ENCODE assay signal across 14 cellular contexts in genomic region chr6:3017304-3017703, GRCh38. TPM values are rescaled to one million over a fixed set of nuclear protein-coding genes. Genes with fewer than 3 reads are reported as not detected.
A peak's percentile ranks its signal among the peaks of the same experiment; 100 is the strongest.
DNase-seq lines count a peak whose midpoint lies in the region; TF ChIP-seq lines count a peak whose summit lies in the region.
"Had no signal": no experiment of that assay in that cellular context is flagged by ENCODE, and none has a peak within 500 bp of the region (broad histone marks: within the 10 kb centered on the region; RNA-seq: fewer than 3 reads in every experiment).

No MANE protein-coding gene starts in this region.

- no peak overlapping the region for H3K4me3 Mint-ChIP-seq in T-helper 1 cell treated with Interleukin-12 subunit alpha and Interleukin-12 subunit beta and Interleukin-4 antibody, amounts not matched to agents 30 μg/mL and 1 μg/mL, for 36 hours
- H3K4me3 Mint-ChIP-seq in endodermal cell = no peak overlapping the region
- H3K4me3 Mint-ChIP-seq: CD14-positive monocyte; CD8-positive, alpha-beta T cell had no signal

- no peak overlapping the region for H3K9ac ChIP-seq in endodermal cell (ENCODE audit: extremely low read depth, low read length, poor library complexity, severe bottlenecking)

- H3K36me3 Mint-ChIP-seq in T-helper 1 cell treated with Interleukin-12 subunit alpha and Interleukin-12 subunit beta and Interleukin-4 antibody, amounts not matched to agents 30 μg/mL and 1 μg/mL, for 36 hours (ENCODE audit: low read depth) = peaks cover 49% of the 10 kb centered on the region
- peaks cover 66% of the 10 kb centered on the region for H3K36me3 Mint-ChIP-seq in endodermal cell (ENCODE audit: low read depth)

- H3K4me1 ChIP-seq in endodermal cell (ENCODE audit: control insufficient read depth, insufficient read depth, low read length) (no peaks in the 10 kb centered on the region), neutrophil (ENCODE audit: control insufficient read depth in 1 of 2, insufficient read depth in 1 of 2, low read depth in 1 of 2, low read length in 1 of 2) (peaks cover 68 to 75% of the 10 kb centered on the region in 2 experiments)

- H3K4me3 ChIP-seq in endodermal cell (ENCODE audit: low read length) = no peak overlapping the region
- H3K4me3 ChIP-seq in neutrophil (ENCODE audit: low read depth in 1 of 2, low read length in 1 of 2) = no peak overlapping the region

- no peaks in the 10 kb centered on the region for H3K27me3 Mint-ChIP-seq in T-helper 1 cell treated with Interleukin-12 subunit alpha and Interleukin-12 subunit beta and Interleukin-4 antibody, amounts not matched to agents 30 μg/mL and 1 μg/mL, for 36 hours (ENCODE audit: low read depth)
- H3K27me3 Mint-ChIP-seq in endodermal cell (ENCODE audit: insufficient read depth) = no peaks in the 10 kb centered on the region

- H3K27me3 ChIP-seq in endodermal cell (ENCODE audit: control insufficient read depth, insufficient read depth, low read length, poor library complexity, severe bottlenecking) (no peaks in the 10 kb centered on the region), neutrophil (no peaks in the 10 kb centered on the region)

- H3K9me3 ChIP-seq in endodermal cell (ENCODE audit: control insufficient read depth, low read length) = peaks cover 15% of the 10 kb centered on the region
- H3K9me3 ChIP-seq in neutrophil = no peaks in the 10 kb centered on the region

- H3K27ac ChIP-seq in endodermal cell (ENCODE audit: low read depth, low read length) (no peak overlapping the region), neutrophil (peak overlapping the region; percentile 82)
- H3K27ac ChIP-seq: 22Rv1 had no signal

- 92 to 94% methylated on average over 9 of the region's 9 CpGs for whole genome bisulfite sequencing in endodermal cell (ENCODE audit: insufficient coverage in 1 of 2, insufficient read length in 1 of 2), 2 experiments

- H3K27ac Mint-ChIP-seq in T-helper 1 cell treated with Interleukin-12 subunit alpha and Interleukin-12 subunit beta and Interleukin-4 antibody, amounts not matched to agents 30 μg/mL and 1 μg/mL, for 36 hours = peak overlapping the region; percentile 15
- H3K27ac Mint-ChIP-seq in endodermal cell = no peak overlapping the region
- H3K27ac Mint-ChIP-seq: CD8-positive, alpha-beta T cell had no signal

- H3K9me3 Mint-ChIP-seq in T-helper 1 cell treated with Interleukin-12 subunit alpha and Interleukin-12 subunit beta and Interleukin-4 antibody, amounts not matched to agents 30 μg/mL and 1 μg/mL, for 36 hours = peaks cover 8% of the 10 kb centered on the region
- H3K9me3 Mint-ChIP-seq in endodermal cell = peaks cover 11% of the 10 kb centered on the region

- peaks cover 13% of the 10 kb centered on the region for H3K4me1 Mint-ChIP-seq in T-helper 1 cell treated with Interleukin-12 subunit alpha and Interleukin-12 subunit beta and Interleukin-4 antibody, amounts not matched to agents 30 μg/mL and 1 μg/mL, for 36 hours (ENCODE audit: low read depth)
- H3K4me1 Mint-ChIP-seq in endodermal cell = no peaks in the 10 kb centered on the region

- H3K36me3 ChIP-seq in endodermal cell (ENCODE audit: control insufficient read depth, insufficient read depth, low read length) (peaks cover 32% of the 10 kb centered on the region), neutrophil (peaks cover 80% of the 10 kb centered on the region)

- DNase-seq in T-helper 1 cell (no peak), endodermal cell (peak; percentile 28), cerebellar cortex (ENCODE audit: low spot score) (no peak), GM20000 (ENCODE audit: low spot score) (no peak), NCI-H526 (lab: John Stamatoyannopoulos, UW) (no peak)
- DNase-seq: CD8-positive, alpha-beta T cell; COR-L47; DND-41; GDM1; IMR-90 had no signal

- TF ChIP-seq CTCF in endodermal cell (conservative IDR thresholded peaks at IDR 0.05) (no peak), neutrophil (IDR thresholded peaks at IDR 0.05) (no peak), GM20000 (IDR thresholded peaks at IDR 0.05; ENCODE audit: extremely low read depth, missing control alignments) (no peak)

RNA-seq across cellular contexts. Expression of gene NQO2, which starts 17.6 kb away (rescaled TPM):
- 100 to 1,000 TPM in 1 of 2 donors, 10 to 100 TPM in 1; 50.8 to 199 TPM for total RNA-seq in endodermal cell
- 46.8 TPM for polyA plus RNA-seq in endodermal cell (2013, experiment 1 of 2)
- 40.7 TPM for polyA plus RNA-seq in endodermal cell (2013, experiment 2 of 2)

RNA-seq across cellular contexts. Expression of gene SERPINB6, which starts 45.9 kb away (rescaled TPM):
- 100 to 1,000 TPM; 128 to 150 TPM for total RNA-seq in endodermal cell
- polyA plus RNA-seq in endodermal cell (2013, experiment 1 of 2) = 39.0 TPM
- polyA plus RNA-seq in endodermal cell (2013, experiment 2 of 2) = 39.4 TPM

RNA-seq across cellular contexts. Expression of gene RIPK1, which starts 51.0 kb away (rescaled TPM):
- 10 to 100 TPM; 10.2 to 18.7 TPM for total RNA-seq in endodermal cell
- 10.6 TPM for polyA plus RNA-seq in endodermal cell (2013, experiment 1 of 2)
- 10.9 TPM for polyA plus RNA-seq in endodermal cell (2013, experiment 2 of 2)
